In the genomic region with DNA sequence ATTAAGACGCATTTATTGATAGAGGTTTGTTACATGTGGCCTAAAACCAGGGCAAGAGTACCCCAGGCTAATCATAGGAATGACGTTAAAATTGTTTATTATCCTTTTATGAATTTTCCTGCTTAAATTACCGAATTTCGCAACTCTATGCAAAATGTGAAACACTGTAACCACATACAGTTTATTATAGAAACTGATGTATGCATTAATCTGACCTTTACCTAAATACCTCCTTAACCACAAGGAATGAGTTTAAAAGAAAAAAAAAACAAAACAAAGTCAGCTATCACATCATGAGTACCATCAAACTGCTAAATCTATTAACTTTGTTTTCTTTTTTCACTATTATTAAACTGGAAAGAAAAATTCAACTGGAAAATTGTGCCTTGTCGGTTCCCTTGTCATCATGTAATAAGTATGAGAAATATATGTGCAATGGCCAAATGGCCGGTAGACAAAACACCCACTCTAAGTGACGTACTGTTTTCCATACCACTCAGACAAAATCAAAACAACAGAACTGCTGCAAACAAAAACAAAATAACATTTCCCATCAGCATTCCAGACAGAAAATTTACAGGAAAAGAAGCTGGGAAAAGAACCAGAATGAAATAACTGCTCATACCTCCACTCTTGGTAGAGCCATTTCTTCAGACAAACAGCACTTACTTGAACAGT, we compare ENCODE assay signal across 10 cellular contexts.
DNase-seq lines count a peak whose midpoint lies in the region; ATAC-seq and TF ChIP-seq lines count a peak whose summit lies in the region.
"Had no signal": no experiment of that assay in that cellular context is flagged by ENCODE, and none has a peak within 500 bp of the region (broad histone marks: within the 10 kb centered on the region; RNA-seq: fewer than 3 reads in every experiment).

No MANE protein-coding gene starts in this region.

- no peaks in the 10 kb centered on the region for H4K20me1 ChIP-seq in smooth muscle cell (ENCODE audit: low read depth)

- no peaks in the 10 kb centered on the region for H3K36me3 ChIP-seq in ascending aorta
- no peaks in the 10 kb centered on the region for H3K36me3 ChIP-seq in smooth muscle cell (ENCODE audit: low read depth)
- peaks cover 0 to 5% (median 0%) of the 10 kb centered on the region in 3 donors for H3K36me3 ChIP-seq in esophagus squamous epithelium

- H3K27me3 ChIP-seq in ascending aorta: no peaks in the 10 kb centered on the region
- no peaks in the 10 kb centered on the region for H3K27me3 ChIP-seq in smooth muscle cell (ENCODE audit: low read depth)
- H3K27me3 ChIP-seq in esophagus squamous epithelium: no peaks in the 10 kb centered on the region

- H3K4me2 ChIP-seq in smooth muscle cell: peak overlapping the region; percentile 59

- DNase-seq in GM03348 (ENCODE audit: low spot score) (peak; percentile 7), ascending aorta (ENCODE audit: low spot score in 2 of 2) (no peak), fibroblast of villous mesenchyme (ENCODE audit: low read depth) (peak; percentile 92), smooth muscle cell (lab: John Stamatoyannopoulos, UW; ENCODE audit: unreplicated experiment) (no peak), esophagus squamous epithelium (lab: John Stamatoyannopoulos, UW) (no peak)
- DNase-seq in activated naive CD4-positive, alpha-beta T cell treated with anti-CD3 and anti-CD28 coated beads, Interleukin-2, amount 50 U/mL, for 16 hours: no peak
- DNase-seq: NCI-H2171 treated with DMSO at 0.1 percent for 48 hours; stimulated activated naive CD4-positive, alpha-beta T cell treated with Interleukin-2 at 50 U/mL for 16 hours had no signal

- peak overlapping the region in 1 of 2 donors; percentile 46 for H3K4me3 ChIP-seq in ascending aorta
- no peak overlapping the region for H3K4me3 ChIP-seq in fibroblast of villous mesenchyme (ENCODE audit: low read depth, low read length)
- peak overlapping the region; percentile 10 for H3K4me3 ChIP-seq in smooth muscle cell
- no peak overlapping the region for H3K4me3 ChIP-seq in esophagus squamous epithelium

- H3K4me1 ChIP-seq in ascending aorta: peaks cover 9 to 53% of the 10 kb centered on the region in 2 donors
- H3K4me1 ChIP-seq in smooth muscle cell (ENCODE audit: low read depth): peaks cover 18% of the 10 kb centered on the region
- H3K4me1 ChIP-seq in esophagus squamous epithelium: peaks cover 0 to 8% (median 0%) of the 10 kb centered on the region in 3 donors

- H3K27ac ChIP-seq in ascending aorta: peak overlapping the region; percentile 70 to 87
- peak overlapping the region; percentile 97 for H3K27ac ChIP-seq in smooth muscle cell (ENCODE audit: low read depth)
- peak overlapping the region in 1 of 4 donors; percentile 17 for H3K27ac ChIP-seq in esophagus squamous epithelium

- TF ChIP-seq CTCF in ascending aorta (IDR thresholded peaks at IDR 0.05) (no peak), fibroblast of villous mesenchyme (IDR thresholded peaks at IDR 0.05; ENCODE audit: insufficient read depth, low read depth, low read length) (no peak), smooth muscle cell (IDR thresholded peaks at IDR 0.05; ENCODE audit: borderline replicate concordance, insufficient read depth, poor library complexity, severe bottlenecking) (no peak), esophagus squamous epithelium (IDR thresholded peaks at IDR 0.05) (no peak)

- no peaks in the 10 kb centered on the region for H3K79me2 ChIP-seq in smooth muscle cell (ENCODE audit: low read depth)

- no peak overlapping the region for H2AFZ ChIP-seq in smooth muscle cell (ENCODE audit: low read depth)

- ATAC-seq in GM19328 (IDR thresholded peaks at IDR 0.05; ENCODE audit: unreplicated experiment) (no peak), GM21619 (IDR thresholded peaks at IDR 0.05; ENCODE audit: unreplicated experiment) (no peak)

- WGBS in smooth muscle cell (ENCODE audit: low lambda C conversion rate): 47% methylated on average over 7 of the region's 7 CpGs
- 76 to 91% methylated on average over 7 of the region's 7 CpGs for WGBS in esophagus squamous epithelium, 2 donors

- H3K9me3 ChIP-seq in ascending aorta (no peaks in the 10 kb centered on the region), smooth muscle cell (replicated peaks; ENCODE audit: low read depth) (no peaks in the 10 kb centered on the region), esophagus squamous epithelium (no peaks in the 10 kb centered on the region)

- no peaks in the 10 kb centered on the region for H3F3A ChIP-seq in smooth muscle cell (ENCODE audit: low read depth)

- intact Hi-C loops in ascending aorta (cut with DNase I): loop anchor here (2.0 to 5.0 kb wide), 2 partner anchors 59 to 61 kb away; no protein-coding TSS in a partner anchor
- intact Hi-C loops in esophagus squamous epithelium (cut with DNase I): no loop called here

- peak overlapping the region; percentile 91 for H3K9ac ChIP-seq in smooth muscle cell (ENCODE audit: low read depth)

- no peak for TF ChIP-seq POLR2A in esophagus squamous epithelium (IDR thresholded peaks at IDR 0.05)

Comparison
In these comparisons a context has a peak if more than half of its experiments do, and no peak if none do; other contexts are left out.
1. DNase-seq: peak in GM03348 (single experiment) and fibroblast of villous mesenchyme (single experiment); none in ascending aorta (0 of 2), smooth muscle cell (single experiment), esophagus squamous epithelium (single experiment) and activated naive CD4-positive, alpha-beta T cell treated with anti-CD3 and anti-CD28 coated beads, Interleukin-2, amount 50 U/mL, for 16 hours (single experiment).